Comparison of ENCODE assay signal across 8 cellular contexts in genomic region chr4:82043809-82044137, GRCh38.
DNase-seq lines count a peak whose midpoint lies in the region; ATAC-seq and TF ChIP-seq lines count a peak whose summit lies in the region.

No MANE protein-coding gene starts in this region.

- H3K9ac ChIP-seq in BLaER1 treated with 17β-estradiol and CSF1 and Interleukin-3, amounts not matched to agents 10 nM and 100 nM: peak overlapping the region in 2 of 11 experiments; percentile 23 to 43; a peak in 2 of 22 replicates

- peaks cover 0 to 18% (median 7%) of the 10 kb centered on the region in 10 experiments; a peak in 8 of 20 replicates for H3K4me1 ChIP-seq in BLaER1 treated with 17β-estradiol and CSF1 and Interleukin-3, amounts not matched to agents 10 nM and 100 nM
- H3K4me1 ChIP-seq in RWPE2 (ENCODE audit: insufficient read depth, poor library complexity, severe bottlenecking): no peaks in the 10 kb centered on the region

- no peak overlapping the region for H3K27ac ChIP-seq in BLaER1 treated with 17β-estradiol and CSF1 and Interleukin-3, amounts not matched to agents 10 nM and 100 nM
- H3K27ac ChIP-seq in RWPE2 (ENCODE audit: poor library complexity, severe bottlenecking): no peak overlapping the region

- peaks cover 42 to 63% (median 57%) of the 10 kb centered on the region in 11 experiments for H3K27me3 ChIP-seq in BLaER1 treated with 17β-estradiol and CSF1 and Interleukin-3, amounts not matched to agents 10 nM and 100 nM
- peaks cover 16% of the 10 kb centered on the region for H3K27me3 ChIP-seq in RWPE2 (ENCODE audit: insufficient read depth, poor library complexity, severe bottlenecking)

- no peaks in the 10 kb centered on the region for H3K36me3 ChIP-seq in BLaER1 treated with 17β-estradiol and CSF1 and Interleukin-3, amounts not matched to agents 10 nM and 100 nM
- H3K36me3 ChIP-seq in RWPE2 (ENCODE audit: low read depth): no peaks in the 10 kb centered on the region

- peak overlapping the region; percentile 61 to 92 (median 74); a peak in 21 of 22 replicates for H3K4me2 ChIP-seq in BLaER1 treated with 17β-estradiol and CSF1 and Interleukin-3, amounts not matched to agents 10 nM and 100 nM

- DNase-seq in RWPE2 (ENCODE audit: low spot score): peak; percentile 34
- DNase-seq in left cardiac atrium: peak; percentile 17
- DNase-seq in posterior vena cava (ENCODE audit: low spot score): peak; percentile 35
- DNase-seq in 8988T: no peak
- no peak for DNase-seq in lower leg skin (ENCODE audit: low spot score in 2 of 2)

- peak overlapping the region; percentile 39 to 65 (median 52); a peak in 19 of 20 replicates for H3K4me3 ChIP-seq in BLaER1 treated with 17β-estradiol and CSF1 and Interleukin-3, amounts not matched to agents 10 nM and 100 nM
- peak overlapping the region; percentile 38 for H3K4me3 ChIP-seq in RWPE2 (ENCODE audit: severe bottlenecking)
- H3K4me3 ChIP-seq in lower leg skin (ENCODE audit: low read depth, poor library complexity, severe bottlenecking): no peak overlapping the region

- intact Hi-C loops in left cardiac atrium (cut with DNase I): no loop called here
- intact Hi-C loops in posterior vena cava (cut with DNase I): no loop called here
- intact Hi-C loops in lower leg skin (cut with DNase I; ENCODE audit: low total_unique reads): loop anchor here (2.0 kb wide), 1 partner anchor 315 kb away; no protein-coding TSS in a partner anchor

- H4K20me1 ChIP-seq in BLaER1 treated with 17β-estradiol and CSF1 and Interleukin-3, amounts not matched to agents 10 nM and 100 nM: peaks cover 0 to 8% (median 0%) of the 10 kb centered on the region in 11 experiments; a peak in 2 of 22 replicates

- ATAC-seq in RWPE2 (ENCODE audit: low read depth): no peak
- no peak for ATAC-seq in left cardiac atrium
- no peak for ATAC-seq in GM19467 (IDR thresholded peaks at IDR 0.05; ENCODE audit: unreplicated experiment)
- no peak for ATAC-seq in esophagus mucosa

- 1% methylated on average over 8 to 15 of the region's 18 CpGs for WGBS in lower leg skin, 2 donors

- no peak for TF ChIP-seq CTCF in RWPE2 (IDR thresholded peaks at IDR 0.05; ENCODE audit: poor library complexity, severe bottlenecking)
- no peak for TF ChIP-seq CTCF in lower leg skin (IDR thresholded peaks at IDR 0.05)

- no peak for TF ChIP-seq POLR2A in lower leg skin (IDR thresholded peaks at IDR 0.05)

- peaks cover 0 to 21% (median 4%) of the 10 kb centered on the region in 11 experiments; a peak in 4 of 22 replicates for H3K9me3 ChIP-seq in BLaER1 treated with 17β-estradiol and CSF1 and Interleukin-3, amounts not matched to agents 10 nM and 100 nM (replicated peaks in 1 of 11)
- no peaks in the 10 kb centered on the region for H3K9me3 ChIP-seq in RWPE2 (ENCODE audit: severe bottlenecking)

Comparison
In these comparisons a context has a peak if more than half of its experiments do, and no peak if none do; other contexts are left out.
1. DNase-seq: peak in RWPE2 (single experiment), left cardiac atrium (single experiment) and posterior vena cava (single experiment); none in 8988T (single experiment) and lower leg skin (0 of 2).